In genomic region chr2:54574860-54575247, GRCh38 we compare ENCODE assay signal across 9 cellular contexts.
DNase-seq lines count a peak whose midpoint lies in the region; ATAC-seq and TF ChIP-seq lines count a peak whose summit lies in the region.
"Had no signal": no experiment of that assay in that cellular context is flagged by ENCODE, and none has a peak within 500 bp of the region (broad histone marks: within the 10 kb centered on the region; RNA-seq: fewer than 3 reads in every experiment).

No MANE protein-coding gene starts in this region.

- no peaks in the 10 kb centered on the region for H3K36me3 ChIP-seq in OCI-LY7 (ENCODE audit: insufficient read depth, low read length)
- no peaks in the 10 kb centered on the region for H3K36me3 ChIP-seq in colonic mucosa

- DNase-seq in Calu3 (no peak), OCI-LY7 (ENCODE audit: low spot score) (no peak), colonic mucosa (no peak), progenitor cell of endocrine pancreas (ENCODE audit: low spot score, unreplicated experiment) (no peak), DMS79 treated with DMSO at 0.1 percent for 48 hours (lab: John Stamatoyannopoulos, UW) (no peak), GM13976 (ENCODE audit: low spot score) (no peak), GM10248 (ENCODE audit: extremely low spot score) (no peak)
- DNase-seq: NCI-H2081 treated with DMSO at 0.1 percent for 48 hours had no signal

- no peaks in the 10 kb centered on the region for H4K20me1 ChIP-seq in OCI-LY7 (ENCODE audit: insufficient read depth, low read length)

- H3K27me3 Mint-ChIP-seq in Calu3 (ENCODE audit: unreplicated experiment) (no peaks in the 10 kb centered on the region), progenitor cell of endocrine pancreas (no peaks in the 10 kb centered on the region)

- peak overlapping the region; percentile 73; the same call in 1 of the 2 replicates for H3K4me2 ChIP-seq in OCI-LY7 (ENCODE audit: low read length)

- peak overlapping the region; percentile 37 for H3K27ac ChIP-seq in OCI-LY7 (ENCODE audit: low read depth, low read length, poor library complexity, severe bottlenecking)
- peak overlapping the region; percentile 88 for H3K27ac ChIP-seq in colonic mucosa

- TF ChIP-seq CTCF in Calu3 (IDR thresholded peaks at IDR 0.05; ENCODE audit: unreplicated experiment) (no peak), OCI-LY7 (conservative IDR thresholded peaks at IDR 0.05; ENCODE audit: low read length) (peak; percentile 56), colonic mucosa (IDR thresholded peaks at IDR 0.05) (no peak), progenitor cell of endocrine pancreas (IDR thresholded peaks at IDR 0.05; ENCODE audit: unreplicated experiment) (no peak), GM13976 (IDR thresholded peaks at IDR 0.05; ENCODE audit: borderline replicate concordance, control extremely low read depth, extremely low read depth, insufficient read depth, missing control alignments) (no peak), GM10248 (IDR thresholded peaks at IDR 0.05; ENCODE audit: control extremely low read depth, extremely low read depth, low read depth, missing control alignments) (no peak)

- no peak overlapping the region for H2AFZ ChIP-seq in OCI-LY7 (ENCODE audit: low read length)

- H3K9me2 ChIP-seq in OCI-LY7 (ENCODE audit: insufficient read depth, low read length), result no peaks in the 10 kb centered on the region

- BruUV-seq in Calu3 (replicated peaks; lab: Mats Ljungman, UMichigan), result no TSS peak
- BruUV-seq in OCI-LY7 (replicated peaks; lab: Mats Ljungman, UMichigan), result no TSS peak

- CTCF ChIA-PET in Calu3 (lab: Charles Lee) (interaction anchor here (1.1 to 1.3 kb wide), 2 partner anchors 16 to 27 kb away, joined by 3 read pairs; no protein-coding TSS in a partner anchor), OCI-LY7 (lab: Charles Lee; ENCODE audit: unreplicated experiment) (no interaction called here), GM10248 (lab: Yijun Ruan, JAX) (interaction anchor here (0.8 to 3.9 kb wide), 4 partner anchors 15 to 41 kb away, joined by 3 to 19 read pairs (median 6); no protein-coding TSS in a partner anchor)

- H3K27me3 ChIP-seq in colonic mucosa, result no peaks in the 10 kb centered on the region

- peaks cover 100% of the 10 kb centered on the region for H3K79me2 ChIP-seq in OCI-LY7 (ENCODE audit: insufficient read depth, low read depth, low read length)

- intact Hi-C loops in Calu3 (cut with micrococcal nuclease; ENCODE audit: unreplicated experiment) (loop anchor here (5.0 kb wide), 3 partner anchors 37 to 57 kb away; no protein-coding TSS in a partner anchor), OCI-LY7 (cut with micrococcal nuclease; ENCODE audit: unreplicated experiment) (loop anchor here (5.0 kb wide), 1 partner anchor 212 kb away; no protein-coding TSS in a partner anchor), colonic mucosa (cut with DNase I) (no loop called here)

- H3K9me3 ChIP-seq in OCI-LY7 (ENCODE audit: low read length) (no peaks in the 10 kb centered on the region), colonic mucosa (no peaks in the 10 kb centered on the region)

- H3K27ac Mint-ChIP-seq in Calu3 (ENCODE audit: unreplicated experiment), result peak overlapping the region; percentile 98
- H3K27ac Mint-ChIP-seq in progenitor cell of endocrine pancreas, result peak overlapping the region; percentile 96

- no peak for ATAC-seq in SK-N-SH treated with all-trans-retinoic acid at 6 μM for 48 hours

- H3K9me3 Mint-ChIP-seq in Calu3 (ENCODE audit: low read depth, unreplicated experiment), result no peaks in the 10 kb centered on the region
- no peaks in the 10 kb centered on the region for H3K9me3 Mint-ChIP-seq in progenitor cell of endocrine pancreas (ENCODE audit: low read depth)

- H3K4me3 ChIP-seq in OCI-LY7 (ENCODE audit: low read depth, low read length, poor library complexity, severe bottlenecking) (no peak overlapping the region), colonic mucosa (no peak overlapping the region)

- POLR2A ChIA-PET in OCI-LY7 (lab: Charles Lee) (interaction anchor here (0.8 to 1.0 kb wide), 3 partner anchors 16 to 26 kb away, joined by 3 to 4 read pairs (median 3); no protein-coding TSS in a partner anchor), GM10248 (lab: Yijun Ruan, JAX) (interaction anchor here (0.5 to 1.2 kb wide), 3 partner anchors 15 to 30 kb away, joined by 3 read pairs; no protein-coding TSS in a partner anchor)

- H3K4me1 Mint-ChIP-seq in Calu3 (ENCODE audit: low read depth, unreplicated experiment) (peaks cover 100% of the 10 kb centered on the region), progenitor cell of endocrine pancreas (ENCODE audit: low read depth) (peaks cover 92% of the 10 kb centered on the region)

- H3K9ac ChIP-seq in colonic mucosa (ENCODE audit: low read depth in 2 of 2, low read length in 2 of 2), result peak overlapping the region in 1 of 2 donors; percentile 80

- in situ Hi-C loops in GM13976 (cut with MboI; ENCODE audit: low sequenced_read_pairs, unreplicated experiment), result no loop called here

- H3K4me3 Mint-ChIP-seq in Calu3 (ENCODE audit: low read depth, unreplicated experiment) (peak overlapping the region; percentile 84), progenitor cell of endocrine pancreas (ENCODE audit: low read depth) (peak overlapping the region; percentile 38)

- H3K4me1 ChIP-seq in OCI-LY7 (ENCODE audit: insufficient read depth, low read length, poor library complexity, severe bottlenecking) (peaks cover 95% of the 10 kb centered on the region), colonic mucosa (peaks cover 50% of the 10 kb centered on the region)

- H3K36me3 Mint-ChIP-seq in Calu3 (ENCODE audit: insufficient read depth, unreplicated experiment) (peaks cover 96% of the 10 kb centered on the region), progenitor cell of endocrine pancreas (ENCODE audit: insufficient read depth) (peaks cover 8% of the 10 kb centered on the region)

TF ChIP-seq in SK-N-SH treated with all-trans-retinoic acid at 6 μM for 48 hours, 23 proteins besides CTCF, POLR2A, EP300 and RAD21:
- TF ChIP-seq GLIS3 (CRISPR knock-in tag; IDR thresholded peaks at IDR 0.05), result no peak
- no peak for TF ChIP-seq ESRRG (CRISPR knock-in tag; IDR thresholded peaks at IDR 0.05)
- no peak for TF ChIP-seq ISL1 (CRISPR knock-in tag; IDR thresholded peaks at IDR 0.05)
- TF ChIP-seq ZNF565 (CRISPR knock-in tag; conservative IDR thresholded peaks at IDR 0.05; ENCODE audit: low read depth), result no peak
- TF ChIP-seq ZNF70 (CRISPR knock-in tag; IDR thresholded peaks at IDR 0.05), result no peak
- TF ChIP-seq, protein P1, sequence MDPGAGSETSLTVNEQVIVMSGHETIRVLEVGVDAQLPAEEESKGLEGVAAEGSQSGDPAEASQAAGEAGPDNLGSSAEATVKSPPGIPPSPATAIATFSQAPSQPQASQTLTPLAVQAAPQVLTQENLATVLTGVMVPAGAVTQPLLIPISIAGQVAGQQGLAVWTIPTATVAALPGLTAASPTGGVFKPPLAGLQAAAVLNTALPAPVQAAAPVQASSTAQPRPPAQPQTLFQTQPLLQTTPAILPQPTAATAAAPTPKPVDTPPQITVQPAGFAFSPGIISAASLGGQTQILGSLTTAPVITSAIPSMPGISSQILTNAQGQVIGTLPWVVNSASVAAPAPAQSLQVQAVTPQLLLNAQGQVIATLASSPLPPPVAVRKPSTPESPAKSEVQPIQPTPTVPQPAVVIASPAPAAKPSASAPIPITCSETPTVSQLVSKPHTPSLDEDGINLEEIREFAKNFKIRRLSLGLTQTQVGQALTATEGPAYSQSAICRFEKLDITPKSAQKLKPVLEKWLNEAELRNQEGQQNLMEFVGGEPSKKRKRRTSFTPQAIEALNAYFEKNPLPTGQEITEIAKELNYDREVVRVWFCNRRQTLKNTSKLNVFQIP (CRISPR knock-in tag; IDR thresholded peaks at IDR 0.05; ENCODE audit: borderline replicate concordance, low read depth), result no peak
- TF ChIP-seq SNAI2 (CRISPR knock-in tag; IDR thresholded peaks at IDR 0.05), result no peak
- TF ChIP-seq TCF4 (CRISPR knock-in tag; IDR thresholded peaks at IDR 0.05; ENCODE audit: borderline replicate concordance), result no peak
- no peak for TF ChIP-seq ARNTL (CRISPR knock-in tag; IDR thresholded peaks at IDR 0.05; ENCODE audit: borderline replicate concordance, low read depth)
- no peak for TF ChIP-seq ZNF8 (CRISPR knock-in tag; IDR thresholded peaks at IDR 0.05)
- TF ChIP-seq CSRNP3 (CRISPR knock-in tag; IDR thresholded peaks at IDR 0.05), result no peak
